In the genomic region with DNA sequence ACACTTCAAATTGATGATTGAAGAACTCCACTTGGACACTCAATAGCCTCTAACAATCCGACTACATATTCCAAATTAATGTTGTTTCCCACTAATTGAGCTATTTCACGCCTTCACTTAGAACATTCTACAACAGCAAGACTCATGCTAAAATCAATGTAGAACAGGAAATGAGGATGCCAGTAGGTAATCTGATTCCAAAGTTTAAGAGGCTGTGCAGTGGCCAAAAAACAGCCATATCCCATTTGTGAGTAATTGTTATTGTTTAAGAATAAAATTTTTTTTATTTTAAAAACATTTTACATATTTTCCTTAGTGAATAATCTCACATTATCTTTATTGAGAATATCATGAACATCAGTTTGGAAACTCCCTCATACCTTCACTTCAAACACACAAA, we compare ENCODE assay signal across 22 cellular contexts. TPM values are rescaled to one million over a fixed set of nuclear protein-coding genes. Genes with fewer than 3 reads are reported as not detected.
DNase-seq lines count a peak whose midpoint lies in the region; ATAC-seq and TF ChIP-seq lines count a peak whose summit lies in the region.
"Had no signal": no experiment of that assay in that cellular context is flagged by ENCODE, and none has a peak within 500 bp of the region (broad histone marks: within the 10 kb centered on the region; RNA-seq: fewer than 3 reads in every experiment).

No MANE protein-coding gene starts in this region.

- H3K9me2 ChIP-seq in PC-3 (replicated peaks; ENCODE audit: low read length) = no peaks in the 10 kb centered on the region

- CTCF ChIA-PET in PC-3 (lab: Charles Lee) = no interaction called here

- intact Hi-C loops in PC-3 (cut with micrococcal nuclease) = no loop called here

- H3K27me3 ChIP-seq in PC-3 (ENCODE audit: low read length) (no peaks in the 10 kb centered on the region), osteoblast (ENCODE audit: insufficient read depth, low read length) (no peaks in the 10 kb centered on the region)
- H3K27me3 ChIP-seq: BLaER1 treated with 17β-estradiol and CSF1 and Interleukin-3, amounts not matched to agents 10 nM and 100 nM had no signal

- H3K9ac ChIP-seq in PC-3 (ENCODE audit: low read length) = no peak overlapping the region
- H3K9ac ChIP-seq: BLaER1 treated with 17β-estradiol and CSF1 and Interleukin-3, amounts not matched to agents 10 nM and 100 nM; GM23248 had no signal

- POLR2A ChIA-PET in PC-3 (lab: Charles Lee; ENCODE audit: unreplicated experiment) = no interaction called here

- no peaks in the 10 kb centered on the region for H3K36me3 ChIP-seq in PC-3 (ENCODE audit: low read depth, low read length)
- no peaks in the 10 kb centered on the region for H3K36me3 ChIP-seq in osteoblast (ENCODE audit: insufficient read depth, low read length)

- H3K79me2 ChIP-seq in PC-3 (ENCODE audit: low read length) (no peaks in the 10 kb centered on the region), osteoblast (ENCODE audit: insufficient read depth, low read length) (no peaks in the 10 kb centered on the region)

- peaks cover 3% of the 10 kb centered on the region for H3K9me3 Mint-ChIP-seq in activated naive CD8-positive, alpha-beta T cell treated with anti-CD3 and anti-CD28 coated beads for 36 hours
- H3K9me3 Mint-ChIP-seq: CD4-positive, alpha-beta T cell had no signal

- H3K4me3 Mint-ChIP-seq in activated naive CD8-positive, alpha-beta T cell treated with anti-CD3 and anti-CD28 coated beads for 36 hours = no peak overlapping the region
- H3K4me3 Mint-ChIP-seq: B cell; CD14-positive monocyte; CD4-positive, alpha-beta T cell; CD8-positive, alpha-beta memory T cell had no signal

- ATAC-seq in PC-3 = peak; percentile 75

- no peak for TF ChIP-seq CTCF in PC-3 (conservative IDR thresholded peaks at IDR 0.05; ENCODE audit: low read depth, low read length)
- TF ChIP-seq CTCF in fibroblast of mammary gland (conservative IDR thresholded peaks at IDR 0.05; ENCODE audit: control insufficient read depth, insufficient read depth, low read depth, low read length) = no peak
- no peak for TF ChIP-seq CTCF in osteoblast (IDR thresholded peaks at IDR 0.05; ENCODE audit: extremely low read depth, low read depth, low read length)

- no peak overlapping the region for H2AFZ ChIP-seq in PC-3 (ENCODE audit: low read length)
- no peak overlapping the region for H2AFZ ChIP-seq in osteoblast (ENCODE audit: low read length)
- H2AFZ ChIP-seq: GM23248 had no signal

- DNase-seq in PC-3 (peak; percentile 39), fibroblast of mammary gland (ENCODE audit: low read depth) (peak; percentile 38), osteoblast (ENCODE audit: insufficient read length, low spot score, missing footprints) (peak; percentile 2), stromal cell of bone marrow (ENCODE audit: low read depth) (peak; percentile 9), NCI-H2196 (lab: John Stamatoyannopoulos, UW; ENCODE audit: unreplicated experiment) (no peak), NCI-H146 treated with DMSO at 0.1 percent for 48 hours (lab: John Stamatoyannopoulos, UW; ENCODE audit: unreplicated experiment) (no peak)
- DNase-seq in activated naive CD8-positive, alpha-beta T cell treated with anti-CD3 and anti-CD28 coated beads for 36 hours = no peak
- DNase-seq: Calu3; CD4-positive, alpha-beta T cell; CD8-positive, alpha-beta memory T cell; DMS53; DMS79 treated with DMSO at 0.1 percent for 48 hours; GF-D8; GM23248; H7; HCEC 1CT had no signal

- H4K20me1 ChIP-seq in PC-3 (ENCODE audit: low read length) = no peaks in the 10 kb centered on the region
- H4K20me1 ChIP-seq in osteoblast (ENCODE audit: insufficient read depth, low read length) = no peaks in the 10 kb centered on the region
- H4K20me1 ChIP-seq: BLaER1 treated with 17β-estradiol and CSF1 and Interleukin-3, amounts not matched to agents 10 nM and 100 nM had no signal

- no peak overlapping the region for H3K27ac Mint-ChIP-seq in activated naive CD8-positive, alpha-beta T cell treated with anti-CD3 and anti-CD28 coated beads for 36 hours
- H3K27ac Mint-ChIP-seq: B cell; CD14-positive monocyte; CD4-positive, alpha-beta T cell had no signal

- peaks cover 3% of the 10 kb centered on the region; the same call in 1 of the 2 replicates for H3K4me1 ChIP-seq in PC-3 (ENCODE audit: insufficient read depth, low read length)
- no peaks in the 10 kb centered on the region for H3K4me1 ChIP-seq in osteoblast (ENCODE audit: insufficient read depth, low read length)
- H3K4me1 ChIP-seq: BLaER1 treated with 17β-estradiol and CSF1 and Interleukin-3, amounts not matched to agents 10 nM and 100 nM had no signal

- no peak overlapping the region for H3K4me2 ChIP-seq in PC-3 (ENCODE audit: low read length)
- no peak overlapping the region for H3K4me2 ChIP-seq in osteoblast (ENCODE audit: insufficient read depth, low read length)
- H3K4me2 ChIP-seq: BLaER1 treated with 17β-estradiol and CSF1 and Interleukin-3, amounts not matched to agents 10 nM and 100 nM had no signal

- no peaks in the 10 kb centered on the region for H3K4me1 Mint-ChIP-seq in activated naive CD8-positive, alpha-beta T cell treated with anti-CD3 and anti-CD28 coated beads for 36 hours
- H3K4me1 Mint-ChIP-seq: B cell; CD14-positive monocyte; CD8-positive, alpha-beta memory T cell had no signal

- peaks cover 2% of the 10 kb centered on the region; the same call in 1 of the 2 replicates for H3K9me3 ChIP-seq in PC-3 (ENCODE audit: low read length)
- no peaks in the 10 kb centered on the region for H3K9me3 ChIP-seq in osteoblast (ENCODE audit: low read depth, low read length)

- H3K27me3 Mint-ChIP-seq in activated naive CD8-positive, alpha-beta T cell treated with anti-CD3 and anti-CD28 coated beads for 36 hours = no peaks in the 10 kb centered on the region
- H3K27me3 Mint-ChIP-seq: B cell; CD4-positive, alpha-beta T cell had no signal

- H3K27ac ChIP-seq in PC-3 (ENCODE audit: low read length) = no peak overlapping the region
- H3K27ac ChIP-seq in osteoblast (ENCODE audit: low read depth, low read length) = no peak overlapping the region
- H3K27ac ChIP-seq: BLaER1 treated with 17β-estradiol and CSF1 and Interleukin-3, amounts not matched to agents 10 nM and 100 nM; GM23248 had no signal

- H3K4me3 ChIP-seq in PC-3 (ENCODE audit: low read length) = no peak overlapping the region
- H3K4me3 ChIP-seq in fibroblast of mammary gland (ENCODE audit: control insufficient read depth, low read depth, low read length) = no peak overlapping the region
- H3K4me3 ChIP-seq in osteoblast (ENCODE audit: insufficient read depth, low read length) = no peak overlapping the region
- H3K4me3 ChIP-seq: BLaER1 treated with 17β-estradiol and CSF1 and Interleukin-3, amounts not matched to agents 10 nM and 100 nM; GM23248 had no signal

- no peaks in the 10 kb centered on the region for H3K36me3 Mint-ChIP-seq in activated naive CD8-positive, alpha-beta T cell treated with anti-CD3 and anti-CD28 coated beads for 36 hours
- H3K36me3 Mint-ChIP-seq: CD14-positive monocyte; CD8-positive, alpha-beta memory T cell had no signal

- BruUV-seq in PC-3 (replicated peaks; lab: Mats Ljungman, UMichigan) = no TSS peak

- H3F3A ChIP-seq in PC-3 (ENCODE audit: low read length, unreplicated experiment) = no peaks in the 10 kb centered on the region

RNA-seq across cellular contexts. Expression of gene GHR, which starts 35.7 kb away (rescaled TPM):
- 2.2 and 5.2 TPM in 2 replicates for total RNA-seq in PC-3 (2014; rRNA removed)
- 5.4 and 5.6 TPM in 2 replicates for total RNA-seq in osteoblast
- total RNA-seq in activated naive CD8-positive, alpha-beta T cell treated with anti-CD3 and anti-CD28 coated beads for 36 hours = not detected
- total RNA-seq: A673; B cell; CD4-positive, alpha-beta T cell; CD8-positive, alpha-beta memory T cell; Daoy; G401 had no signal

Comparison
In these comparisons a context has a peak if more than half of its experiments do, and no peak if none do; other contexts are left out.
1. DNase-seq: peak in PC-3 (single experiment), fibroblast of mammary gland (single experiment), osteoblast (single experiment) and stromal cell of bone marrow (single experiment); none in NCI-H2196 (single experiment), activated naive CD8-positive, alpha-beta T cell treated with anti-CD3 and anti-CD28 coated beads for 36 hours (single experiment) and NCI-H146 treated with DMSO at 0.1 percent for 48 hours (single experiment).